ENCODE assay signal across 23 cellular contexts in genomic region chr1:206732508-206732907, GRCh38. TPM values are rescaled to one million over a fixed set of nuclear protein-coding genes. Genes with fewer than 3 reads are reported as not detected.
DNase-seq lines count a peak whose midpoint lies in the region; ATAC-seq and TF ChIP-seq lines count a peak whose summit lies in the region.
"Had no signal": no experiment of that assay in that cellular context is flagged by ENCODE, and none has a peak within 500 bp of the region (broad histone marks: within the 10 kb centered on the region; RNA-seq: fewer than 3 reads in every experiment).

No MANE protein-coding gene starts in this region.

- no peak overlapping the region for H3K4me3 Mint-ChIP-seq in activated naive CD8-positive, alpha-beta T cell
- H3K4me3 Mint-ChIP-seq in activated naive CD8-positive, alpha-beta T cell treated with anti-CD3 and anti-CD28 coated beads, Interleukin-2, amount 50 U/mL, for 24 hours = no peak overlapping the region
- H3K4me3 Mint-ChIP-seq in endothelial cell (ENCODE audit: unreplicated experiment) (peak overlapping the region; percentile 33), chondrocyte (ENCODE audit: unreplicated experiment) (no peak overlapping the region)
- H3K4me3 Mint-ChIP-seq in stimulated activated effector memory CD8-positive, alpha-beta T cell treated with anti-CD3 and anti-CD28 coated beads, Interleukin-12 subunit alpha, Interleukin-12 subunit beta, amount 100 ng/mL, for 72 hours = no peak overlapping the region
- no peak overlapping the region for H3K4me3 Mint-ChIP-seq in stimulated activated naive CD8-positive, alpha-beta T cell treated with anti-CD3 and anti-CD28 coated beads, Interleukin-15, amount 100 ng/mL, for 72 hours

- peaks cover 33% of the 10 kb centered on the region for H3K4me1 Mint-ChIP-seq in activated naive CD8-positive, alpha-beta T cell (ENCODE audit: low read depth)
- peaks cover 48% of the 10 kb centered on the region for H3K4me1 Mint-ChIP-seq in activated naive CD8-positive, alpha-beta T cell treated with anti-CD3 and anti-CD28 coated beads, Interleukin-2, amount 50 U/mL, for 24 hours
- H3K4me1 Mint-ChIP-seq in endothelial cell (ENCODE audit: unreplicated experiment) = peaks cover 13% of the 10 kb centered on the region
- peaks cover 64% of the 10 kb centered on the region for H3K4me1 Mint-ChIP-seq in stimulated activated effector memory CD8-positive, alpha-beta T cell treated with anti-CD3 and anti-CD28 coated beads, Interleukin-12 subunit alpha, Interleukin-12 subunit beta, amount 100 ng/mL, for 72 hours
- H3K4me1 Mint-ChIP-seq in stimulated activated naive CD8-positive, alpha-beta T cell treated with anti-CD3 and anti-CD28 coated beads, Interleukin-15, amount 100 ng/mL, for 72 hours = peaks cover 48% of the 10 kb centered on the region
- no peaks in the 10 kb centered on the region for H3K4me1 Mint-ChIP-seq in chondrocyte (ENCODE audit: low read depth)

- ATAC-seq in activated naive CD8-positive, alpha-beta T cell treated with anti-CD3 and anti-CD28 coated beads, Interleukin-2, amount 50 U/mL, for 24 hours = no peak
- no peak for ATAC-seq in stimulated activated effector memory CD8-positive, alpha-beta T cell treated with anti-CD3 and anti-CD28 coated beads, Interleukin-12 subunit alpha, Interleukin-12 subunit beta, amount 100 ng/mL, for 72 hours
- ATAC-seq in stimulated activated naive CD8-positive, alpha-beta T cell treated with anti-CD3 and anti-CD28 coated beads, Interleukin-15, amount 100 ng/mL, for 72 hours = no peak
- ATAC-seq in HG02981 (IDR thresholded peaks at IDR 0.05; ENCODE audit: unreplicated experiment) = no peak
- ATAC-seq: A549, HepG2, Panc1 had no signal

- POLR2A ChIA-PET in RWPE1 (lab: Yijun Ruan, JAX; ENCODE audit: low non-redundant PET) = interaction anchor here (0.6 kb wide), 1 partner anchor 1126 kb away, joined by 3 read pairs; no protein-coding TSS in a partner anchor

- DNase-seq in activated naive CD8-positive, alpha-beta T cell treated with anti-CD3 and anti-CD28 coated beads, Interleukin-2, amount 50 U/mL, for 24 hours = no peak
- no peak for DNase-seq in RWPE1 (ENCODE audit: low spot score)
- no peak for DNase-seq in endothelial cell (ENCODE audit: low spot score)
- DNase-seq in stimulated activated effector memory CD8-positive, alpha-beta T cell treated with anti-CD3 and anti-CD28 coated beads, Interleukin-12 subunit alpha, Interleukin-12 subunit beta, amount 100 ng/mL, for 72 hours (ENCODE audit: low spot score in 2 of 2) = no peak
- no peak for DNase-seq in stimulated activated naive CD8-positive, alpha-beta T cell treated with anti-CD3 and anti-CD28 coated beads, Interleukin-15, amount 100 ng/mL, for 72 hours
- no peak for DNase-seq in chondrocyte (ENCODE audit: low spot score)
- DNase-seq: AML-193, C1 segment of cervical spinal cord, DMS153, Karpas-422, NCI-H1092, NCI-H1417 treated with DMSO at 0.1 percent for 48 hours, NCI-H187 treated with DMSO at 0.1 percent for 48 hours, NCI-H524 treated with DMSO at 0.1 percent for 48 hours, SIG-M5 had no signal

- 0 out of 2 replicates have a peak overlapping the region, but pooled peaks have one; percentile 3 for H3K27ac ChIP-seq in RWPE1
- H3K27ac ChIP-seq: A549, SK-N-MC had no signal

- H3K27me3 Mint-ChIP-seq in activated naive CD8-positive, alpha-beta T cell = no peaks in the 10 kb centered on the region
- H3K27me3 Mint-ChIP-seq in activated naive CD8-positive, alpha-beta T cell treated with anti-CD3 and anti-CD28 coated beads, Interleukin-2, amount 50 U/mL, for 24 hours = no peaks in the 10 kb centered on the region
- H3K27me3 Mint-ChIP-seq in endothelial cell (ENCODE audit: unreplicated experiment) = peaks cover 8% of the 10 kb centered on the region
- H3K27me3 Mint-ChIP-seq in stimulated activated naive CD8-positive, alpha-beta T cell treated with anti-CD3 and anti-CD28 coated beads, Interleukin-15, amount 100 ng/mL, for 72 hours = no peaks in the 10 kb centered on the region
- no peaks in the 10 kb centered on the region for H3K27me3 Mint-ChIP-seq in chondrocyte (ENCODE audit: low read depth)

- no peaks in the 10 kb centered on the region for H3K9me3 Mint-ChIP-seq in activated naive CD8-positive, alpha-beta T cell (ENCODE audit: low read depth)
- H3K9me3 Mint-ChIP-seq in activated naive CD8-positive, alpha-beta T cell treated with anti-CD3 and anti-CD28 coated beads, Interleukin-2, amount 50 U/mL, for 24 hours = no peaks in the 10 kb centered on the region
- H3K9me3 Mint-ChIP-seq in endothelial cell (ENCODE audit: unreplicated experiment) (no peaks in the 10 kb centered on the region), chondrocyte (ENCODE audit: low read depth) (no peaks in the 10 kb centered on the region)
- no peaks in the 10 kb centered on the region for H3K9me3 Mint-ChIP-seq in stimulated activated effector memory CD8-positive, alpha-beta T cell treated with anti-CD3 and anti-CD28 coated beads, Interleukin-12 subunit alpha, Interleukin-12 subunit beta, amount 100 ng/mL, for 72 hours
- no peaks in the 10 kb centered on the region for H3K9me3 Mint-ChIP-seq in stimulated activated naive CD8-positive, alpha-beta T cell treated with anti-CD3 and anti-CD28 coated beads, Interleukin-15, amount 100 ng/mL, for 72 hours

- H3K36me3 Mint-ChIP-seq in activated naive CD8-positive, alpha-beta T cell = peaks cover 6% of the 10 kb centered on the region
- H3K36me3 Mint-ChIP-seq in activated naive CD8-positive, alpha-beta T cell treated with anti-CD3 and anti-CD28 coated beads, Interleukin-2, amount 50 U/mL, for 24 hours (ENCODE audit: low read depth) = peaks cover 40% of the 10 kb centered on the region
- peaks cover 34% of the 10 kb centered on the region for H3K36me3 Mint-ChIP-seq in endothelial cell (ENCODE audit: low read depth, unreplicated experiment)
- peaks cover 85% of the 10 kb centered on the region for H3K36me3 Mint-ChIP-seq in stimulated activated effector memory CD8-positive, alpha-beta T cell treated with anti-CD3 and anti-CD28 coated beads, Interleukin-12 subunit alpha, Interleukin-12 subunit beta, amount 100 ng/mL, for 72 hours
- peaks cover 17% of the 10 kb centered on the region for H3K36me3 Mint-ChIP-seq in chondrocyte (ENCODE audit: low read depth)

- peak overlapping the region; percentile 4 for H3K27ac Mint-ChIP-seq in activated naive CD8-positive, alpha-beta T cell
- H3K27ac Mint-ChIP-seq in activated naive CD8-positive, alpha-beta T cell treated with anti-CD3 and anti-CD28 coated beads, Interleukin-2, amount 50 U/mL, for 24 hours = no peak overlapping the region
- H3K27ac Mint-ChIP-seq in endothelial cell (ENCODE audit: unreplicated experiment) = peak overlapping the region; percentile 27
- peak overlapping the region; percentile 51 for H3K27ac Mint-ChIP-seq in stimulated activated effector memory CD8-positive, alpha-beta T cell treated with anti-CD3 and anti-CD28 coated beads, Interleukin-12 subunit alpha, Interleukin-12 subunit beta, amount 100 ng/mL, for 72 hours
- H3K27ac Mint-ChIP-seq in stimulated activated naive CD8-positive, alpha-beta T cell treated with anti-CD3 and anti-CD28 coated beads, Interleukin-15, amount 100 ng/mL, for 72 hours = no peak overlapping the region
- no peak overlapping the region for H3K27ac Mint-ChIP-seq in chondrocyte (ENCODE audit: unreplicated experiment)

- CTCF ChIA-PET in RWPE1 (lab: Yijun Ruan, JAX) = no interaction called here

- TF ChIP-seq CTCF in RWPE1 (conservative IDR thresholded peaks at IDR 0.05; ENCODE audit: low read depth) = no peak
- no peak for TF ChIP-seq CTCF in endothelial cell (IDR thresholded peaks at IDR 0.05; ENCODE audit: unreplicated experiment)
- TF ChIP-seq CTCF in chondrocyte (IDR thresholded peaks at IDR 0.05) = no peak

RNA-seq across cellular contexts. Expression of gene IL19, which starts 38.1 kb away (rescaled TPM):
- total RNA-seq in endothelial cell (ENCODE audit: unreplicated experiment) = not detected
- not detected in 3 replicates for total RNA-seq in chondrocyte
- total RNA-seq: HepG2, HT1080, OCI-LY7 had no signal

RNA-seq across cellular contexts. Expression of gene IL10, which starts 39.8 kb away (rescaled TPM):
- not detected for total RNA-seq in endothelial cell (ENCODE audit: unreplicated experiment)
- not detected in 3 replicates for total RNA-seq in chondrocyte
- total RNA-seq: HepG2, HT1080, OCI-LY7 had no signal

RNA-seq across cellular contexts. Expression of gene MAPKAPK2, which starts 47.8 kb away (rescaled TPM):
- total RNA-seq in endothelial cell (ENCODE audit: unreplicated experiment) (109 TPM), chondrocyte (66.6 to 88.0 TPM (median 87.9 TPM) in 3 replicates)

Comparison
In these comparisons a context has a peak if more than half of its experiments do, and no peak if none do; other contexts are left out.
1. H3K27ac Mint-ChIP-seq: peak in activated naive CD8-positive, alpha-beta T cell (single experiment), endothelial cell (single experiment) and stimulated activated effector memory CD8-positive, alpha-beta T cell treated with anti-CD3 and anti-CD28 coated beads, Interleukin-12 subunit alpha, Interleukin-12 subunit beta, amount 100 ng/mL, for 72 hours (single experiment); none in activated naive CD8-positive, alpha-beta T cell treated with anti-CD3 and anti-CD28 coated beads, Interleukin-2, amount 50 U/mL, for 24 hours (single experiment), stimulated activated naive CD8-positive, alpha-beta T cell treated with anti-CD3 and anti-CD28 coated beads, Interleukin-15, amount 100 ng/mL, for 72 hours (0 of 2) and chondrocyte (single experiment).